In genomic region chr2:176473177-176473576, GRCh38 we compare ENCODE assay signal across 8 cellular contexts.
DNase-seq lines count a peak whose midpoint lies in the region; ATAC-seq, FAIRE-seq and TF ChIP-seq lines count a peak whose summit lies in the region.

No MANE protein-coding gene starts in this region.

- POLR2A ChIA-PET in CD4-positive, alpha-beta T cell (lab: Charles Lee) = interaction anchor here (0.5 to 0.6 kb wide), 2 partner anchors 19 to 1745 kb away, joined by 3 read pairs; no protein-coding TSS in a partner anchor

- intact Hi-C loops in CD4-positive, alpha-beta T cell (cut with DNase I, micrococcal nuclease) = no loop called here
- intact Hi-C loops in sigmoid colon (cut with DNase I) = no loop called here

- H2BK12ac ChIP-seq in H9 (ENCODE audit: insufficient read length, low read depth, low read length) = no peak overlapping the region

- H3K27me3 ChIP-seq in CD4-positive, alpha-beta T cell (ENCODE audit: control insufficient read depth, insufficient read depth, low read length) = no peaks in the 10 kb centered on the region
- H3K27me3 ChIP-seq in duodenal mucosa (ENCODE audit: control insufficient read depth in 1 of 2, insufficient read depth in 2 of 2, low read length in 2 of 2) = peaks cover 0 to 3% of the 10 kb centered on the region in 2 donors
- H3K27me3 ChIP-seq in sigmoid colon = no peaks in the 10 kb centered on the region
- H3K27me3 ChIP-seq in H9 (ENCODE audit: insufficient read depth, low read length) = no peaks in the 10 kb centered on the region

- H3K4me1 ChIP-seq in duodenal mucosa (ENCODE audit: control insufficient read depth in 1 of 2, insufficient read depth in 2 of 2, low read length in 2 of 2) (peaks cover 4 to 5% of the 10 kb centered on the region in 2 donors), sigmoid colon (peaks cover 0 to 17% (median 7%) of the 10 kb centered on the region in 4 donors), H9 (ENCODE audit: insufficient read depth, low read length) (no peaks in the 10 kb centered on the region)

- H3K18ac ChIP-seq in H9 (ENCODE audit: insufficient read length, low read depth, low read length) = no peak overlapping the region

- no peak overlapping the region for H3K4ac ChIP-seq in H9 (ENCODE audit: low read depth, low read length)

- H3K4me3 ChIP-seq in duodenal mucosa (ENCODE audit: low read depth in 1 of 2, low read length in 2 of 2) = peak overlapping the region; percentile 9 to 28
- H3K4me3 ChIP-seq in sigmoid colon = peak overlapping the region in 3 of 4 donors; percentile 18 to 29 (median 27)

- H3K56ac ChIP-seq in H9 (ENCODE audit: insufficient read length, low read depth, low read length) = no peak overlapping the region

- no peak for FAIRE-seq in frontal cortex (lab: Jason Lieb, UNC)

- no peak overlapping the region for H2AK5ac ChIP-seq in H9 (ENCODE audit: insufficient read length, low read length)

- H3T11ph ChIP-seq in H9 (ENCODE audit: low read length) = no peak overlapping the region

- H3K14ac ChIP-seq in H9 (ENCODE audit: insufficient read depth, low read length) = no peak overlapping the region

- H4K91ac ChIP-seq in H9 (ENCODE audit: insufficient read length, low read depth, low read length) = no peak overlapping the region

- H3K36me3 ChIP-seq in duodenal mucosa (ENCODE audit: control insufficient read depth in 1 of 2, insufficient read depth in 2 of 2, low read length in 2 of 2) (no peaks in the 10 kb centered on the region), sigmoid colon (no peaks in the 10 kb centered on the region)

- H3K36me3 Mint-ChIP-seq in CD4-positive, alpha-beta T cell (ENCODE audit: low read depth) = no peaks in the 10 kb centered on the region
- H3K36me3 Mint-ChIP-seq in H9 (ENCODE audit: insufficient read depth in 1 of 3, low read depth in 3 of 3) = no peaks in the 10 kb centered on the region

- H3K23ac ChIP-seq in H9 (ENCODE audit: insufficient read length, low read depth, low read length) = no peak overlapping the region

- no peaks in the 10 kb centered on the region for H3K23me2 ChIP-seq in H9 (ENCODE audit: insufficient read length, low read depth, low read length, poor library complexity, severe bottlenecking)

- H2BK20ac ChIP-seq in H9 (ENCODE audit: low read depth, low read length, poor library complexity, severe bottlenecking) = no peak overlapping the region

- no peak overlapping the region for H3K27ac ChIP-seq in CD4-positive, alpha-beta T cell (ENCODE audit: low read depth, low read length)
- H3K27ac ChIP-seq in duodenal mucosa (ENCODE audit: low read depth, low read length) (no peak overlapping the region), sigmoid colon (peak overlapping the region in 2 of 4 donors; percentile 29 to 46), H9 (ENCODE audit: insufficient read length, low read depth, low read length) (no peak overlapping the region)

- no peak for TF ChIP-seq CTCF in CD4-positive, alpha-beta T cell (IDR thresholded peaks at IDR 0.05)
- TF ChIP-seq CTCF in sigmoid colon (IDR thresholded peaks at IDR 0.05) = no peak
- no peak for TF ChIP-seq CTCF in H9 (conservative IDR thresholded peaks at IDR 0.05)

- H4K5ac ChIP-seq in H9 (ENCODE audit: insufficient read length, low read depth, low read length) = no peak overlapping the region

- H3K9me3 ChIP-seq in CD4-positive, alpha-beta T cell (ENCODE audit: control insufficient read depth, low read length) = no peaks in the 10 kb centered on the region
- H3K9me3 ChIP-seq in duodenal mucosa (ENCODE audit: control insufficient read depth in 1 of 2, low read length in 2 of 2) (no peaks in the 10 kb centered on the region), sigmoid colon (no peaks in the 10 kb centered on the region), H9 (ENCODE audit: control insufficient read depth, low read depth, low read length) (no peaks in the 10 kb centered on the region)

- DNase-seq in CD4-positive, alpha-beta T cell = no peak
- peak; percentile 93 for DNase-seq in NCI-H2171 (lab: John Stamatoyannopoulos, UW)
- peak; percentile 76 for DNase-seq in sigmoid colon
- DNase-seq in amygdala (lab: John Stamatoyannopoulos, UW) = no peak
- DNase-seq in frontal cortex (ENCODE audit: low spot score in 2 of 2) = no peak
- no peak for DNase-seq in H9

- no peak for TF ChIP-seq EP300 in sigmoid colon (IDR thresholded peaks at IDR 0.05)

- H2BK120ac ChIP-seq in H9 (ENCODE audit: low read depth, low read length, poor library complexity, severe bottlenecking) = no peak overlapping the region

- ATAC-seq in CD4-positive, alpha-beta T cell (ENCODE audit: poor library complexity) = no peak
- peak; percentile 64 for ATAC-seq in GM21619 (IDR thresholded peaks at IDR 0.05; ENCODE audit: unreplicated experiment)

- peak overlapping the region; percentile 66 for H3K4me3 Mint-ChIP-seq in CD4-positive, alpha-beta T cell
- no peak overlapping the region; a peak in 1 of 5 replicates for H3K4me3 Mint-ChIP-seq in H9

- H2AFZ ChIP-seq in H9 (ENCODE audit: low read length) = no peak overlapping the region

- no peaks in the 10 kb centered on the region for H3K79me1 ChIP-seq in H9 (ENCODE audit: insufficient read depth, low read depth, low read length, poor library complexity, severe bottlenecking)

- H4K20me1 ChIP-seq in H9 (ENCODE audit: control insufficient read depth, insufficient read depth, insufficient read length) = no peaks in the 10 kb centered on the region

- no peak overlapping the region for H4K8ac ChIP-seq in H9 (replicated peaks; ENCODE audit: insufficient read length, low read depth, low read length)

- no peak overlapping the region for H2BK5ac ChIP-seq in H9 (ENCODE audit: insufficient read length, low read length)

- CTCF ChIA-PET in CD4-positive, alpha-beta T cell (lab: Charles Lee) = no interaction called here

- WGBS in sigmoid colon, 2 donors = 44 to 50% methylated on average over 4 of the region's 4 CpGs
- WGBS in H9 (ENCODE audit: extremely low coverage, insufficient read length, low lambda C conversion rate) = no CpG with 5 or more reads among the region's 4 CpGs

- H3K4me2 ChIP-seq in H9 (ENCODE audit: insufficient read depth, insufficient read length, low read length) = no peak overlapping the region

- no peak overlapping the region for H3K27ac Mint-ChIP-seq in CD4-positive, alpha-beta T cell
- no peak overlapping the region for H3K27ac Mint-ChIP-seq in H9

- no peak overlapping the region for H3K9ac ChIP-seq in duodenal mucosa (ENCODE audit: low read depth in 1 of 2, low read length in 2 of 2)
- H3K9ac ChIP-seq in H9 (ENCODE audit: extremely low read depth, insufficient read length, low read length) = no peak overlapping the region

- TF ChIP-seq POLR2A in sigmoid colon (IDR thresholded peaks at IDR 0.05) = no peak

- H2BK15ac ChIP-seq in H9 (ENCODE audit: low read depth, low read length) = no peak overlapping the region

- H3K79me2 ChIP-seq in H9 (ENCODE audit: insufficient read depth, low read length) = no peaks in the 10 kb centered on the region

- H3K4me1 Mint-ChIP-seq in CD4-positive, alpha-beta T cell (ENCODE audit: low read depth) = peaks cover 29% of the 10 kb centered on the region
- H3K4me1 Mint-ChIP-seq in H9 = peaks cover 0 to 5% of the 10 kb centered on the region in 2 experiments; a peak in 2 of 4 replicates

- peaks cover 4% of the 10 kb centered on the region for H3K27me3 Mint-ChIP-seq in CD4-positive, alpha-beta T cell
- peaks cover 11% of the 10 kb centered on the region for H3K27me3 Mint-ChIP-seq in H9 (ENCODE audit: low read depth)

- H3K9me3 Mint-ChIP-seq in CD4-positive, alpha-beta T cell = no peaks in the 10 kb centered on the region
- H3K9me3 Mint-ChIP-seq in H9 = no peaks in the 10 kb centered on the region

Comparison
In these comparisons a context has a peak if more than half of its experiments do, and no peak if none do; other contexts are left out.
1. DNase-seq: peak in NCI-H2171 (single experiment) and sigmoid colon (single experiment); none in CD4-positive, alpha-beta T cell (0 of 10), amygdala (0 of 56), frontal cortex (0 of 2) and H9 (single experiment).